23 cellular contexts compared by ENCODE assay signal in genomic region chr4:127012549-127012948, GRCh38.
DNase-seq lines count a peak whose midpoint lies in the region; ATAC-seq, FAIRE-seq and TF ChIP-seq lines count a peak whose summit lies in the region.
"Had no signal": no experiment of that assay in that cellular context is flagged by ENCODE, and none has a peak within 500 bp of the region (broad histone marks: within the 10 kb centered on the region; RNA-seq: fewer than 3 reads in every experiment).

No MANE protein-coding gene starts in this region.

- TF ChIP-seq CTCF in IMR-90 (conservative IDR thresholded peaks at IDR 0.05; ENCODE audit: low read depth, low read length) (no peak), K562 (IDR thresholded peaks at IDR 0.05 in 2 of 3, conservative IDR thresholded peaks at IDR 0.05 in 1 of 3; ENCODE audit: insufficient read depth in 2 of 3, low read depth in 1 of 3, low read length in 3 of 3) (no peak), lower leg skin (IDR thresholded peaks at IDR 0.05) (no peak)

- no peak overlapping the region for H3K14ac ChIP-seq in IMR-90 (replicated peaks; ENCODE audit: low read depth, low read length)

- peak; percentile 31 for DNase-seq in Caki2 (ENCODE audit: low read depth)
- peak; percentile 59 for DNase-seq in IMR-90
- no peak for DNase-seq in K562 (ENCODE audit: extremely low read depth in 1 of 4, low spot score in 3 of 4)
- DNase-seq in kidney glomerular epithelial cell (lab: John Stamatoyannopoulos, UW): peak; percentile 66
- no peak for DNase-seq in CD8-positive, alpha-beta memory T cell
- DNase-seq in lower leg skin (ENCODE audit: low spot score in 2 of 2): no peak
- DNase-seq in effector memory CD8-positive, alpha-beta T cell: no peak
- DNase-seq: activated B cell treated with CpG ODN at 0.5 μM for 24 hours; activated naive CD4-positive, alpha-beta T cell treated with anti-CD3 and anti-CD28 coated beads for 36 hours; effector memory CD4-positive, alpha-beta T cell; GOT3; immature natural killer cell; NCI-H1105 treated with DMSO at 0.1 percent for 48 hours; NCI-H524; nucleus accumbens; sigmoid colon; stimulated activated CD4-positive, alpha-beta T cell treated with anti-CD3 and anti-CD28 coated beads, Interleukin-4, amount 100 ng/mL, for 24 hours had no signal

- H3K18ac ChIP-seq in IMR-90 (ENCODE audit: low read depth, low read length): no peak overlapping the region

- H3K27me3 Mint-ChIP-seq in stimulated activated memory B cell treated with anti-CD40 and anti-IgM and Interleukin-4, amounts not matched to agents 10 μg/mL and 1 μg/mL and 100 μg/mL, for 72 hours: no peaks in the 10 kb centered on the region
- H3K27me3 Mint-ChIP-seq in CD8-positive, alpha-beta memory T cell: no peaks in the 10 kb centered on the region
- no peaks in the 10 kb centered on the region for H3K27me3 Mint-ChIP-seq in effector memory CD8-positive, alpha-beta T cell
- H3K27me3 Mint-ChIP-seq: activated B cell treated with CpG ODN at 0.5 μM for 24 hours, B cell had no signal

- H3K4me3 Mint-ChIP-seq in stimulated activated memory B cell treated with anti-CD40 and anti-IgM and Interleukin-4, amounts not matched to agents 10 μg/mL and 1 μg/mL and 100 μg/mL, for 72 hours: no peak overlapping the region
- H3K4me3 Mint-ChIP-seq in CD8-positive, alpha-beta memory T cell: no peak overlapping the region
- no peak overlapping the region for H3K4me3 Mint-ChIP-seq in effector memory CD8-positive, alpha-beta T cell
- H3K4me3 Mint-ChIP-seq: activated B cell treated with CpG ODN at 0.5 μM for 24 hours; activated naive CD4-positive, alpha-beta T cell treated with anti-CD3 and anti-CD28 coated beads for 36 hours; B cell; immature natural killer cell; mesothelial cell of epicardium had no signal

- BruUV-seq in IMR-90 (replicated peaks; lab: Mats Ljungman, UMichigan) (no TSS peak), K562 (replicated peaks; lab: Mats Ljungman, UMichigan) (no TSS peak)

- H4K8ac ChIP-seq in IMR-90 (ENCODE audit: low read depth in 2 of 2, low read length in 2 of 2): no peak overlapping the region

- H3K4me2 ChIP-seq in IMR-90 (ENCODE audit: low read depth, low read length): no peak overlapping the region
- no peak overlapping the region for H3K4me2 ChIP-seq in K562 (ENCODE audit: insufficient read depth, low read length)

- no peak overlapping the region for H3K9ac ChIP-seq in IMR-90 (ENCODE audit: low read depth, low read length)
- H3K9ac ChIP-seq in K562 (ENCODE audit: insufficient read depth in 1 of 2, low read depth in 2 of 2, low read length in 2 of 2): no peak overlapping the region

- in situ Hi-C loops in Caki2 (cut with HindIII; ENCODE audit: low pct_unique_long_range_greater_than_20kb, low sequenced_read_pairs): no loop called here
- in situ Hi-C loops in IMR-90 (cut with MboI; ENCODE audit: low sequenced_read_pairs): no loop called here
- in situ Hi-C loops in K562 (cut with MboI): no loop called here

- H3K56ac ChIP-seq in IMR-90 (ENCODE audit: extremely low read depth, insufficient read depth, low read length): no peak overlapping the region

- ATAC-seq in IMR-90 (ENCODE audit: low read depth) (no peak), K562 (no peak; the same call in 2 of the 3 replicates)
- ATAC-seq in stimulated activated memory B cell treated with anti-CD40 and anti-IgM and Interleukin-4, amounts not matched to agents 10 μg/mL and 1 μg/mL and 100 μg/mL, for 72 hours: no peak
- ATAC-seq in effector memory CD8-positive, alpha-beta T cell (replicated peaks): no peak
- ATAC-seq: Panc1 had no signal

- H3K36me3 Mint-ChIP-seq in stimulated activated memory B cell treated with anti-CD40 and anti-IgM and Interleukin-4, amounts not matched to agents 10 μg/mL and 1 μg/mL and 100 μg/mL, for 72 hours: no peaks in the 10 kb centered on the region
- H3K36me3 Mint-ChIP-seq in CD8-positive, alpha-beta memory T cell: no peaks in the 10 kb centered on the region
- H3K36me3 Mint-ChIP-seq in effector memory CD8-positive, alpha-beta T cell (ENCODE audit: insufficient read depth): no peaks in the 10 kb centered on the region
- H3K36me3 Mint-ChIP-seq: immature natural killer cell, mesothelial cell of epicardium had no signal

- no peak overlapping the region for H2AK9ac ChIP-seq in IMR-90 (replicated peaks; ENCODE audit: low read depth, low read length, poor library complexity)

- H3K9me3 ChIP-seq in IMR-90 (ENCODE audit: control insufficient read depth, insufficient read depth, low read length) (no peaks in the 10 kb centered on the region), K562 (replicated peaks; ENCODE audit: control insufficient read depth, insufficient read depth, low read depth, low read length) (no peaks in the 10 kb centered on the region)
- H3K9me3 ChIP-seq in CD8-positive, alpha-beta memory T cell (ENCODE audit: low read length): no peaks in the 10 kb centered on the region
- H3K9me3 ChIP-seq: sigmoid colon, tibial nerve had no signal

- H3K4me1 ChIP-seq in IMR-90 (ENCODE audit: control insufficient read depth, insufficient read depth, low read length) (peaks cover 4% of the 10 kb centered on the region; the same call in 1 of the 2 replicates), K562 (replicated peaks in 1 of 2; ENCODE audit: control insufficient read depth in 2 of 2, insufficient read depth in 2 of 2, low read length in 2 of 2) (peaks cover 0 to 4% of the 10 kb centered on the region in 2 experiments; a peak in 1 of 5 replicates)
- no peaks in the 10 kb centered on the region for H3K4me1 ChIP-seq in CD8-positive, alpha-beta memory T cell (ENCODE audit: insufficient read depth, low read length)
- H3K4me1 ChIP-seq: tibial nerve had no signal

- H3K4ac ChIP-seq in IMR-90 (ENCODE audit: low read depth, low read length): no peak overlapping the region

- H3K36me3 ChIP-seq in IMR-90 (ENCODE audit: control insufficient read depth, insufficient read depth, low read length): no peaks in the 10 kb centered on the region
- H3K36me3 ChIP-seq in K562 (ENCODE audit: control insufficient read depth, insufficient read depth, low read length): no peaks in the 10 kb centered on the region
- H3K36me3 ChIP-seq in CD8-positive, alpha-beta memory T cell (ENCODE audit: insufficient read depth, low read length): no peaks in the 10 kb centered on the region
- H3K36me3 ChIP-seq: cardiac muscle cell, sigmoid colon, tibial nerve had no signal

- H2BK120ac ChIP-seq in IMR-90 (ENCODE audit: low read depth, low read length): no peak overlapping the region

- H3K9me3 Mint-ChIP-seq in stimulated activated memory B cell treated with anti-CD40 and anti-IgM and Interleukin-4, amounts not matched to agents 10 μg/mL and 1 μg/mL and 100 μg/mL, for 72 hours: peaks cover 5% of the 10 kb centered on the region
- peaks cover 2 to 19% (median 6%) of the 10 kb centered on the region in 5 donors for H3K9me3 Mint-ChIP-seq in CD8-positive, alpha-beta memory T cell
- peaks cover 8 to 12% of the 10 kb centered on the region in 2 donors for H3K9me3 Mint-ChIP-seq in effector memory CD8-positive, alpha-beta T cell
- H3K9me3 Mint-ChIP-seq: activated B cell treated with CpG ODN at 0.5 μM for 24 hours, mesothelial cell of epicardium had no signal

- TF ChIP-seq POLR2A in IMR-90 (IDR thresholded peaks at IDR 0.05; ENCODE audit: low read depth, low read length): no peak
- TF ChIP-seq POLR2A in K562 (conservative IDR thresholded peaks at IDR 0.05): no peak
- no peak for TF ChIP-seq POLR2A in lower leg skin (IDR thresholded peaks at IDR 0.05)

- H3K27me3 ChIP-seq in IMR-90 (ENCODE audit: control insufficient read depth, insufficient read depth, low read length) (no peaks in the 10 kb centered on the region), K562 (ENCODE audit: control insufficient read depth in 2 of 2, insufficient read depth in 2 of 2, low read length in 2 of 2) (no peaks in the 10 kb centered on the region)
- no peaks in the 10 kb centered on the region for H3K27me3 ChIP-seq in CD8-positive, alpha-beta memory T cell (ENCODE audit: insufficient read depth, low read length, poor library complexity, severe bottlenecking)
- H3K27me3 ChIP-seq: cardiac muscle cell, sigmoid colon, tibial nerve had no signal

- H3K27ac ChIP-seq in IMR-90 (ENCODE audit: insufficient read depth, low read length) (no peak overlapping the region), K562 (ENCODE audit: extremely low read depth, low read depth, low read length) (no peak overlapping the region)
- no peak overlapping the region for H3K27ac ChIP-seq in CD8-positive, alpha-beta memory T cell (ENCODE audit: low read depth, low read length)
- H3K27ac ChIP-seq: cardiac muscle cell, sigmoid colon, tibial nerve had no signal

- no peak for TF ChIP-seq EP300 in K562 (IDR thresholded peaks at IDR 0.05; ENCODE audit: low read length)

- H2AFZ ChIP-seq in IMR-90 (replicated peaks; ENCODE audit: low read length, poor library complexity): no peak overlapping the region
- peak overlapping the region; percentile 22 for H2AFZ ChIP-seq in K562 (ENCODE audit: low read depth, low read length)

- no peak overlapping the region for H4K91ac ChIP-seq in IMR-90 (ENCODE audit: insufficient read depth, low read depth, low read length)

- no peaks in the 10 kb centered on the region for H3K79me1 ChIP-seq in IMR-90 (ENCODE audit: low read depth in 1 of 2, low read length in 2 of 2)

- no peak overlapping the region for H4K5ac ChIP-seq in IMR-90 (ENCODE audit: low read depth, low read length)

- dilution Hi-C loops in IMR-90 (cut with HindIII; ENCODE audit: low sequenced_read_pairs, unreplicated experiment): no loop called here

- no peaks in the 10 kb centered on the region for H4K20me1 ChIP-seq in IMR-90 (ENCODE audit: insufficient read depth, low read length)
- H4K20me1 ChIP-seq in K562 (replicated peaks; ENCODE audit: control insufficient read depth, insufficient read depth, low read length): no peaks in the 10 kb centered on the region

- H2BK15ac ChIP-seq in IMR-90 (ENCODE audit: low read depth, low read length): no peak overlapping the region

- H2BK5ac ChIP-seq in IMR-90 (ENCODE audit: low read depth, low read length, poor library complexity, severe bottlenecking): no peak overlapping the region

- intact Hi-C loops in IMR-90 (cut with micrococcal nuclease) (no loop called here), K562 (cut with micrococcal nuclease) (no loop called here), lower leg skin (cut with DNase I; ENCODE audit: low total_unique reads) (no loop called here)

- H3K79me2 ChIP-seq in K562 (ENCODE audit: control insufficient read depth, insufficient read depth, low read length): no peaks in the 10 kb centered on the region

- no peak overlapping the region for H3K27ac Mint-ChIP-seq in stimulated activated memory B cell treated with anti-CD40 and anti-IgM and Interleukin-4, amounts not matched to agents 10 μg/mL and 1 μg/mL and 100 μg/mL, for 72 hours
- no peak overlapping the region for H3K27ac Mint-ChIP-seq in CD8-positive, alpha-beta memory T cell
- no peak overlapping the region for H3K27ac Mint-ChIP-seq in effector memory CD8-positive, alpha-beta T cell
- H3K27ac Mint-ChIP-seq: activated B cell treated with CpG ODN at 0.5 μM for 24 hours; activated naive CD4-positive, alpha-beta T cell treated with anti-CD3 and anti-CD28 coated beads for 36 hours; B cell; immature natural killer cell; mesothelial cell of epicardium had no signal

- CTCF ChIA-PET in IMR-90 (lab: Yijun Ruan, JAX): interaction anchor here (0.7 kb wide), 1 partner anchor 594 kb away, joined by 5 read pairs; no protein-coding TSS in a partner anchor
- CTCF ChIA-PET in K562 (lab: Yijun Ruan, JAX; ENCODE audit: low intra/inter-chr PET ratio): no interaction called here
- CTCF ChIA-PET in CD8-positive, alpha-beta memory T cell (lab: Charles Lee): no interaction called here

- peak; percentile 35 for FAIRE-seq in K562 (lab: Jason Lieb, UNC)

- H2BK20ac ChIP-seq in IMR-90 (ENCODE audit: low read depth, low read length): no peak overlapping the region

- no peak overlapping the region for H3K4me3 ChIP-seq in IMR-90 (ENCODE audit: insufficient read depth, low read depth, low read length)
- no peak overlapping the region for H3K4me3 ChIP-seq in K562
- no peak overlapping the region for H3K4me3 ChIP-seq in CD8-positive, alpha-beta memory T cell (ENCODE audit: low read length)
- no peak overlapping the region for H3K4me3 ChIP-seq in lower leg skin (ENCODE audit: low read depth, poor library complexity, severe bottlenecking)
- H3K4me3 ChIP-seq: cardiac muscle cell, sigmoid colon, tibial nerve had no signal

- TF ChIP-seq RAD21 in IMR-90 (IDR thresholded peaks at IDR 0.05; ENCODE audit: low read length) (no peak), K562 (CRISPR knock-in tag; conservative IDR thresholded peaks at IDR 0.05 in 1 of 2, IDR thresholded peaks at IDR 0.05 in 1 of 2) (no peak)

- H2AK5ac ChIP-seq in IMR-90 (ENCODE audit: low read depth, low read length): no peak overlapping the region

- H3K4me1 Mint-ChIP-seq in stimulated activated memory B cell treated with anti-CD40 and anti-IgM and Interleukin-4, amounts not matched to agents 10 μg/mL and 1 μg/mL and 100 μg/mL, for 72 hours: no peaks in the 10 kb centered on the region
- no peaks in the 10 kb centered on the region for H3K4me1 Mint-ChIP-seq in CD8-positive, alpha-beta memory T cell
- H3K4me1 Mint-ChIP-seq in effector memory CD8-positive, alpha-beta T cell (ENCODE audit: low read depth in 2 of 2): no peaks in the 10 kb centered on the region
- H3K4me1 Mint-ChIP-seq: activated B cell treated with CpG ODN at 0.5 μM for 24 hours, B cell, immature natural killer cell, mesothelial cell of epicardium had no signal

- POLR2A ChIA-PET in IMR-90 (lab: Charles Lee; ENCODE audit: unreplicated experiment) (no interaction called here), K562 (lab: Yijun Ruan, JAX) (interaction anchor here (0.6 kb wide), 1 partner anchor 139 kb away, joined by 3 read pairs; no protein-coding TSS in a partner anchor)
- POLR2A ChIA-PET in CD8-positive, alpha-beta memory T cell (lab: Charles Lee): no interaction called here

- H3K9me1 ChIP-seq in IMR-90 (ENCODE audit: insufficient read depth, low read length): peaks cover 3% of the 10 kb centered on the region; the same call in 1 of the 2 replicates
- H3K9me1 ChIP-seq in K562 (ENCODE audit: control insufficient read depth, insufficient read depth, low read length): no peaks in the 10 kb centered on the region

- no peak overlapping the region for H3K23ac ChIP-seq in IMR-90 (ENCODE audit: low read depth, low read length)

Comparison
In these comparisons a context has a peak if more than half of its experiments do, and no peak if none do; other contexts are left out.
1. DNase-seq: peak in Caki2 (single experiment), IMR-90 (single experiment) and kidney glomerular epithelial cell (single experiment); none in K562 (0 of 4), CD8-positive, alpha-beta memory T cell (0 of 5), lower leg skin (0 of 2) and effector memory CD8-positive, alpha-beta T cell (0 of 3).